28 cellular contexts compared by ENCODE assay signal in the genomic region with DNA sequence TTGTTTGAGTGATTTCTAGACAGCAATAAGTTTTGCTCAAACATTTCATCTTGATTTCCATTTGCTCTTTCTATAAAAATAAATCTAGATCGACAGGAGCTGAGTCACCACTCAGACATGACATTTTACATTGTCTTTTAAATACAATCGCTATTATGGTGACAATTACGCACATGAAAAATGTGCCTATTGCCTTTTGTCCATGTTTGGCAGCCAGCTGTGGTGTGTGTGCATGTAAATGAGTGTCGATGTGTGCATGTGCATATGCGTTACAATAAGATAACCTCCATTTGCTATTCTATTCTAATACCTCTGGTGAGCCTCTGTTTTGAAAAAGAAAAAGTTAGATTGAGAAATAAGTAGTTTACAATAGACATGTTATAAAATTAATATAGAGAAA.
"Had no signal": no experiment of that assay in that cellular context is flagged by ENCODE, and none has a peak within 500 bp of the region (broad histone marks: within the 10 kb centered on the region; RNA-seq: fewer than 3 reads in every experiment).

No MANE protein-coding gene starts in this region.

- H3K4me1 ChIP-seq: left lung, lower lobe of right lung, pancreas, prostate gland, stomach, testis, thyroid gland, upper lobe of left lung, vagina had no signal

- H3K27me3 ChIP-seq: left lung, pancreas, stomach, testis, thyroid gland, transverse colon, upper lobe of left lung, vagina had no signal

- H3K4me3 ChIP-seq: left lung, lower lobe of right lung, pancreas, prostate gland, skin epidermis, stomach, testis, thyroid gland, upper lobe of left lung, vagina had no signal

- DNase-seq: hypothalamus; immature natural killer cell; kidney; left colon; left lung; lower lobe of right lung; mesendoderm; naive B cell; natural killer cell; nephron progenitor cell; pancreas; posterior cingulate gyrus; retina; right cardiac atrium; stimulated activated CD4-positive, alpha-beta T cell treated with anti-CD3 and anti-CD28 coated beads, Interleukin-12 subunit alpha, Interleukin-12 subunit beta, amount 100 ng/mL, for 4 hours; stimulated activated CD4-positive, alpha-beta T cell treated with anti-CD3 and anti-CD28 coated beads, Interleukin-15, amount 100 ng/mL, for 24 hours; stimulated activated CD4-positive, alpha-beta T cell treated with anti-CD3 and anti-CD28 coated beads, Interleukin-4, amount 100 ng/mL, for 4 hours; stimulated activated CD8-positive, alpha-beta memory T cell treated with anti-CD3 and anti-CD28 coated beads, Interleukin-4, amount 100 ng/mL, for 48 hours; stimulated activated naive B cell treated with anti-CD40 and anti-IgM and Interleukin-4, amounts not matched to agents 10 μg/mL and 1 μg/mL and 100 μg/mL, for 72 hours; stimulated activated naive CD8-positive, alpha-beta T cell treated with anti-CD3 and anti-CD28 coated beads, Interleukin-15, Interleukin-2, amounts not matched to agents 100 U/mL and 50 U/mL, for 24 hours; stomach; testis; thyroid gland; transverse colon; upper lobe of left lung had no signal

- H3K9me3 ChIP-seq: lower lobe of right lung, pancreas, prostate gland, testis, thyroid gland, transverse colon, upper lobe of left lung, vagina had no signal

- H3K27ac ChIP-seq: left lung, lower lobe of right lung, pancreas, prostate gland, skin epidermis, stomach, testis, thyroid gland, upper lobe of left lung, vagina had no signal

- H3K36me3 ChIP-seq: left lung, lower lobe of right lung, pancreas, prostate gland, stomach, thyroid gland, transverse colon, upper lobe of left lung, vagina had no signal
